ENCODE assay signal across 16 cellular contexts in the genomic region with DNA sequence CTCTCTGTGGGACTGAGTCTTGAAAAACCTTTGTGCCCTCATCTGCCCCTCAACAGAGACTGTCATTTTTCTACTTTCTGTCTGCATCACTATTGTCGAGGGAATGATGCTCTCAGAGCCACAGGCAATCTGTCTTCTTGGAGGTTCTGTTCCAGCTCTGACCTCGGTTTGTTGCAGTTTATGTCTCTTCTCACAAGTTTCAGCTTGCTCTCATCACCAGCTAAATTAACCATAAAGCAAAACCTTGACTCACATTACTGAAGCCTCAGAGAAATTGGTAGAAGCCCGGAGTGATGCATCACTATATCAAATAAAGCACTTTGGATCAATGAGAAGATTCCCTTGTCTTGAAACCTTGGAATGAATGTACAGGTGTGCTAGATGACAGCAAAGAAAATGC.
A peak's percentile ranks its signal among the peaks of the same experiment; 100 is the strongest.
DNase-seq lines count a peak whose midpoint lies in the region; TF ChIP-seq lines count a peak whose summit lies in the region.
"Had no signal": no experiment of that assay in that cellular context is flagged by ENCODE, and none has a peak within 500 bp of the region (broad histone marks: within the 10 kb centered on the region; RNA-seq: fewer than 3 reads in every experiment).

No MANE protein-coding gene starts in this region.

- H4K20me1 ChIP-seq in smooth muscle cell (ENCODE audit: low read depth): no peaks in the 10 kb centered on the region

- in situ Hi-C loops in astrocyte of the cerebellum (cut with HindIII; ENCODE audit: low sequenced_read_pairs): no loop called here

- no peaks in the 10 kb centered on the region for H3K36me3 ChIP-seq in smooth muscle cell (ENCODE audit: low read depth)
- H3K36me3 ChIP-seq: gastroesophageal sphincter, suprapubic skin had no signal

- peaks cover 36% of the 10 kb centered on the region for H3K4me1 ChIP-seq in smooth muscle cell (ENCODE audit: low read depth)

- 82% methylated on average over 3 of the region's 3 CpGs for WGBS in smooth muscle cell (ENCODE audit: low lambda C conversion rate)

- DNase-seq in HFF-Myc (ENCODE audit: extremely low read depth, low read depth) (no peak), astrocyte of the cerebellum (ENCODE audit: low read depth) (no peak), fibroblast of peridontal ligament (ENCODE audit: extremely low read depth) (peak; percentile 55), smooth muscle cell (lab: John Stamatoyannopoulos, UW; ENCODE audit: unreplicated experiment) (no peak), activated gamma-delta T cell treated with Interleukin-2 at 50 U/mL for 16 hours (no peak), NCI-H226 (no peak)
- DNase-seq in NK-92 treated with Interleukin-12 subunit alpha and Interleukin-12 subunit beta, amount 100 ng/mL, for 24 hours (lab: John Stamatoyannopoulos, UW): no peak
- DNase-seq: activated CD4-positive, alpha-beta T cell treated with anti-CD3 and anti-CD28 coated beads, Interleukin-2, amount 10 ng/mL, durations not matched to agents 24 days and 14 days; DND-41; kidney glomerular epithelial cell; mesendoderm; NCI-H1105 treated with DMSO at 0.1 percent for 48 hours; NCI-H524 treated with DMSO at 0.1 percent for 48 hours; SW 1271 had no signal

- H3K4me3 ChIP-seq in HFF-Myc (replicated peaks; ENCODE audit: low read depth, low read length) (peak overlapping the region; percentile 59), astrocyte of the cerebellum (ENCODE audit: low read depth, low read length) (peak overlapping the region; percentile 53), smooth muscle cell (no peak overlapping the region)
- H3K4me3 ChIP-seq: gastroesophageal sphincter, suprapubic skin had no signal

- peak overlapping the region; percentile 93 for H3K27ac ChIP-seq in smooth muscle cell (ENCODE audit: low read depth)
- H3K27ac ChIP-seq: gastroesophageal sphincter, suprapubic skin had no signal

- H3K9ac ChIP-seq in smooth muscle cell (ENCODE audit: low read depth): no peak overlapping the region

- no peaks in the 10 kb centered on the region for H3K9me3 ChIP-seq in smooth muscle cell (replicated peaks; ENCODE audit: low read depth)
- H3K9me3 ChIP-seq: gastroesophageal sphincter, suprapubic skin had no signal

- H3K4me2 ChIP-seq in smooth muscle cell: peak overlapping the region; percentile 91

- no peak overlapping the region for H2AFZ ChIP-seq in smooth muscle cell (ENCODE audit: low read depth)

- no peaks in the 10 kb centered on the region for H3K27me3 ChIP-seq in smooth muscle cell (ENCODE audit: low read depth)
- H3K27me3 ChIP-seq: gastroesophageal sphincter, suprapubic skin had no signal

- H3K79me2 ChIP-seq in smooth muscle cell (ENCODE audit: low read depth): peaks cover 88% of the 10 kb centered on the region

- H3F3A ChIP-seq in smooth muscle cell (ENCODE audit: low read depth): peaks cover 19% of the 10 kb centered on the region

- no peak for TF ChIP-seq CTCF in HFF-Myc (IDR thresholded peaks at IDR 0.05; ENCODE audit: low read depth, low read length, missing control alignments)
- no peak for TF ChIP-seq CTCF in astrocyte of the cerebellum (IDR thresholded peaks at IDR 0.05; ENCODE audit: low read depth, low read length, missing control alignments)
- TF ChIP-seq CTCF in smooth muscle cell (IDR thresholded peaks at IDR 0.05; ENCODE audit: borderline replicate concordance, insufficient read depth, poor library complexity, severe bottlenecking): no peak
